Comparison of ENCODE assay signal across 1 cellular context in the genomic region with DNA sequence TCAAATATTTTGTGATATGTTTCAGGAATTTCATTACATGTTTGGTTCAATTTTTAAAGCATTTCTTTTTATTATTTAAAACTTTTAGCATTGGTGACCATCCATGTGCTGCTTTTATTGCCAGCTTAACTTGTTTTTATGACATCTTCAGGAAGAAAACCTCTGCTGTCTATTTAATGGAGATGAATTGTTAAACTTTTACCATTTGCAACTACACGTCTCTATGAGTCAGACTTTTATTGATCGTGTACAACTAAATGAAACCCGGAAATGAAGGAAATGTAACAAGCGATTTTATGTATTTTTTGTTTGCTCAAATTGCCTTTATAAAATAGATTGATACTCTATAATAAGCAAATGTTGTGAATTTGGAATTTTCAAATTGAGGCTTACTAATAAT.
TF ChIP-seq lines count a peak whose summit lies in the region.

No MANE protein-coding gene starts in this region.

TF ChIP-seq in HEK293, 187 proteins besides CTCF, POLR2A, EP300 and RAD21 (continued from another document):
- TF ChIP-seq ZNF391 (tag by site-specific recombination; IDR thresholded peaks at IDR 0.05; ENCODE audit: borderline replicate concordance, low read depth) = peak; percentile 52; the same call in 1 of the 2 replicates
- TF ChIP-seq, protein P1, sequence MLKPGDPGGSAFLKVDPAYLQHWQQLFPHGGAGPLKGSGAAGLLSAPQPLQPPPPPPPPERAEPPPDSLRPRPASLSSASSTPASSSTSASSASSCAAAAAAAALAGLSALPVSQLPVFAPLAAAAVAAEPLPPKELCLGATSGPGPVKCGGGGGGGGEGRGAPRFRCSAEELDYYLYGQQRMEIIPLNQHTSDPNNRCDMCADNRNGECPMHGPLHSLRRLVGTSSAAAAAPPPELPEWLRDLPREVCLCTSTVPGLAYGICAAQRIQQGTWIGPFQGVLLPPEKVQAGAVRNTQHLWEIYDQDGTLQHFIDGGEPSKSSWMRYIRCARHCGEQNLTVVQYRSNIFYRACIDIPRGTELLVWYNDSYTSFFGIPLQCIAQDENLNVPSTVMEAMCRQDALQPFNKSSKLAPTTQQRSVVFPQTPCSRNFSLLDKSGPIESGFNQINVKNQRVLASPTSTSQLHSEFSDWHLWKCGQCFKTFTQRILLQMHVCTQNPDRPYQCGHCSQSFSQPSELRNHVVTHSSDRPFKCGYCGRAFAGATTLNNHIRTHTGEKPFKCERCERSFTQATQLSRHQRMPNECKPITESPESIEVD (tag by site-specific recombination; IDR thresholded peaks at IDR 0.05) = peak; percentile 97
- TF ChIP-seq ZNF324 (tag by site-specific recombination; IDR thresholded peaks at IDR 0.05) = 0 out of 2 replicates have a peak, but pooled peaks have one; percentile 10
- TF ChIP-seq FEZF1 (tag by site-specific recombination; IDR thresholded peaks at IDR 0.05) = peak; percentile 62
- no peak for TF ChIP-seq SP3 (tag by site-specific recombination; IDR thresholded peaks at IDR 0.05)
- no peak for TF ChIP-seq ZNF140 (tag by site-specific recombination; IDR thresholded peaks at IDR 0.05)
- TF ChIP-seq BCL11B (tag by site-specific recombination; IDR thresholded peaks at IDR 0.05; ENCODE audit: low read depth) = peak; percentile 64; the same call in 1 of the 2 replicates
- TF ChIP-seq ZNF280C (tag by site-specific recombination; IDR thresholded peaks at IDR 0.05) = no peak
- peak; percentile 12; the same call in 1 of the 2 replicates for TF ChIP-seq ZNF366 (tag by site-specific recombination; conservative IDR thresholded peaks at IDR 0.05)
- peak; percentile 56; the same call in 1 of the 2 replicates for TF ChIP-seq INSM2 (tag by site-specific recombination; IDR thresholded peaks at IDR 0.05)
- peak; percentile 34; the same call in 1 of the 2 replicates for TF ChIP-seq ZNF184 (tag by site-specific recombination; IDR thresholded peaks at IDR 0.05)
- TF ChIP-seq IKZF3 (tag by site-specific recombination; IDR thresholded peaks at IDR 0.05) = peak; percentile 89
- TF ChIP-seq KLF16 (tag by site-specific recombination; IDR thresholded peaks at IDR 0.05) = no peak
